In genomic region chr5:179273441-179274145, GRCh38 we compare ENCODE assay signal across 1 cellular context.
TF ChIP-seq lines count a peak whose summit lies in the region.

No MANE protein-coding gene starts in this region.

TF ChIP-seq in GM23338, 12 proteins besides CTCF, POLR2A, EP300 and RAD21 (continued from another document):
- no peak for TF ChIP-seq ZNF462 (CRISPR knock-in tag; IDR thresholded peaks at IDR 0.05)
- no peak for TF ChIP-seq EZH2 (IDR thresholded peaks at IDR 0.05; ENCODE audit: low read depth, unreplicated experiment)
